In the genomic region with DNA sequence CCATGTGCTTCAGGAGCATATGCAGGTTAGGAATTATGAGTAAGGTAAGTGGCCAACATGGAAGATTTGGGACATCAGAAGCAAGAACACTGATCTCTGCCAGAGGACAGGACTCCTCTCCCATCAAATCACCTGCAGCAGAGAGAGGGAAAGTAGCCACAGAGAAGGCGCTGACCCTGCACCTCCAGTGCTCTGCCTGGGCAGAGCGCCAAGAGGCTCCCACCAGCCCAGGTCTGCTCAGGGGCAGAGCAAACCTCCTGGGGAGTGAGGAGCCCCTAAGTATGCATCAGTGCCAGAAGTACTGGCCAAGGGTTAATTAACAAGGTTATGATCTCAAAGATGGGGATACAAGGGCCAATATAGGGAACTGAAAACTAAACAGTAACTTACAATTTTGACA, we compare ENCODE assay signal across 23 cellular contexts.
"Had no signal": no experiment of that assay in that cellular context is flagged by ENCODE, and none has a peak within 500 bp of the region (broad histone marks: within the 10 kb centered on the region; RNA-seq: fewer than 3 reads in every experiment).

No MANE protein-coding gene starts in this region.

- H3K9ac ChIP-seq: SK-N-SH had no signal

- H3K27ac ChIP-seq: RWPE1 had no signal

- ATAC-seq: HepG2, Panc1, PC-3 had no signal

- H3K4me3 ChIP-seq: MG63 had no signal

- H3K36me3 ChIP-seq: MG63 had no signal

- FAIRE-seq: HepG2 had no signal

- H3K4me2 ChIP-seq: SK-N-SH had no signal

- H3K9me3 ChIP-seq: MG63, SK-N-SH had no signal

- H3K27me3 ChIP-seq: MG63 had no signal

- DNase-seq: IMR-90; Karpas-422; KG1; MG63; NCI-H1092; NCI-H1105 treated with DMSO at 0.1 percent for 48 hours; NCI-H1417 treated with DMSO at 0.1 percent for 48 hours; NCI-H146; NCI-H1694 treated with DMSO at 0.1 percent for 48 hours; NCI-H1930; NCI-H2081; NCI-H2107; NCI-H2227 treated with DMSO at 0.1 percent for 48 hours; NCI-H526 treated with DMSO at 0.1 percent for 48 hours; NCI-H748 treated with DMSO at 0.1 percent for 48 hours; NK-92 treated with Interleukin-12 subunit alpha and Interleukin-12 subunit beta, amount 100 ng/mL, for 24 hours; PC-3; SHP77; SK-N-SH; SW 1271 had no signal
